Comparison of ENCODE assay signal across 26 cellular contexts in the genomic region with DNA sequence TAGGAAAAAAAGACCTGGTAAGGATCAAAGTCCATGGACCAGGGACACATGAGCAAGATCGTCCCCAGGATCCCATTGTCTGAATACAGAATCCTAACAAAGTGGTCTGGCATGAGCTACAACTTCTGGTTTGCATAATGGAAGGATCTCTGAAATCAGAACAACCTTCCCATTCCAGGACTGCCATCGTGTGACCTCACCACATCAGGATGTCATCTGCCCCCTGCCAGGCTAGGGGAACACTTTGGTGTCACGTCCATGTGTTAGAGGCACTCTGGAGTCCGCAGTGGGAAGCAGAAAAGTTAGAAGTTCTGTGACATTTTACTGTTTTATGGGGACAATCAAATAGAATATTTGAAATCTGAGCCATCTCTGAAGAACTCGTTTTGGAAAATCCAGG.
"Had no signal": no experiment of that assay in that cellular context is flagged by ENCODE, and none has a peak within 500 bp of the region (broad histone marks: within the 10 kb centered on the region; RNA-seq: fewer than 3 reads in every experiment).

No MANE protein-coding gene starts in this region.

- ATAC-seq: activated CD4-positive, alpha-beta T cell treated with anti-CD3 and anti-CD28 coated beads for 36 hours; activated CD8-positive, alpha-beta memory T cell treated with anti-CD3 and anti-CD28 coated beads, Interleukin-2, amount 10 ng/mL, durations not matched to agents 7 days and 5 days; activated CD8-positive, alpha-beta T cell treated with anti-CD3 and anti-CD28 coated beads, Interleukin-2, amount 10 ng/mL, durations not matched to agents 7 days and 5 days; activated naive CD8-positive, alpha-beta T cell treated with anti-CD3 and anti-CD28 coated beads, Interleukin-2, amount 50 U/mL, for 24 hours; esophagus mucosa; foreskin keratinocyte; heart left ventricle; naive thymus-derived CD4-positive, alpha-beta T cell; right cardiac atrium; stimulated activated effector memory CD8-positive, alpha-beta T cell treated with anti-CD3 and anti-CD28 coated beads, Interleukin-12 subunit alpha, Interleukin-12 subunit beta, amount 100 ng/mL, for 72 hours had no signal

- H3K36me3 ChIP-seq: heart left ventricle, left ventricle myocardium inferior, neural progenitor cell, upper lobe of left lung had no signal

- H3K4me3 Mint-ChIP-seq: activated CD4-positive, alpha-beta T cell treated with anti-CD3 and anti-CD28 coated beads for 36 hours; activated CD8-positive, alpha-beta memory T cell treated with anti-CD3 and anti-CD28 coated beads, Interleukin-2, amount 10 ng/mL, durations not matched to agents 7 days and 5 days; activated CD8-positive, alpha-beta T cell treated with anti-CD3 and anti-CD28 coated beads, Interleukin-2, amount 10 ng/mL, durations not matched to agents 7 days and 5 days; activated naive CD4-positive, alpha-beta T cell treated with anti-CD3 and anti-CD28 coated beads, Interleukin-2, amount 50 U/mL, for 24 hours; activated naive CD8-positive, alpha-beta T cell treated with anti-CD3 and anti-CD28 coated beads, Interleukin-2, amount 50 U/mL, for 24 hours; naive thymus-derived CD4-positive, alpha-beta T cell; neural progenitor cell; stimulated activated effector memory CD8-positive, alpha-beta T cell treated with anti-CD3 and anti-CD28 coated beads, Interleukin-12 subunit alpha, Interleukin-12 subunit beta, amount 100 ng/mL, for 72 hours; stimulated activated naive CD8-positive, alpha-beta T cell treated with anti-CD3 and anti-CD28 coated beads, Interleukin-15, Interleukin-2, amounts not matched to agents 100 ng/mL and 50 ng/mL, for 24 hours had no signal

- H2AFZ ChIP-seq: neural progenitor cell had no signal

- H3K9me3 ChIP-seq: heart left ventricle, upper lobe of left lung had no signal

- H3K9me3 Mint-ChIP-seq: activated naive CD4-positive, alpha-beta T cell treated with anti-CD3 and anti-CD28 coated beads, Interleukin-2, amount 50 U/mL, for 24 hours; activated naive CD8-positive, alpha-beta T cell treated with anti-CD3 and anti-CD28 coated beads, Interleukin-2, amount 50 U/mL, for 24 hours; activated T-helper 2 cell treated with anti-CD3 and anti-CD28 coated beads, Interferon-gamma antibody, Interleukin-2, Interleukin-4, amounts not matched to agents 10 μg/mL and 5 μg/mL and 100 μg/mL, durations not matched to agents 14 hours and 24 hours and 36 hours; stimulated activated effector memory CD8-positive, alpha-beta T cell treated with anti-CD3 and anti-CD28 coated beads, Interleukin-12 subunit alpha, Interleukin-12 subunit beta, amount 100 ng/mL, for 72 hours; stimulated activated naive CD8-positive, alpha-beta T cell treated with anti-CD3 and anti-CD28 coated beads, Interleukin-15, Interleukin-2, amounts not matched to agents 100 ng/mL and 50 ng/mL, for 24 hours had no signal

- H3K27ac Mint-ChIP-seq: activated CD4-positive, alpha-beta T cell treated with anti-CD3 and anti-CD28 coated beads for 36 hours; activated CD8-positive, alpha-beta memory T cell treated with anti-CD3 and anti-CD28 coated beads, Interleukin-2, amount 10 ng/mL, durations not matched to agents 7 days and 5 days; activated CD8-positive, alpha-beta T cell treated with anti-CD3 and anti-CD28 coated beads, Interleukin-2, amount 10 ng/mL, durations not matched to agents 7 days and 5 days; activated naive CD4-positive, alpha-beta T cell treated with anti-CD3 and anti-CD28 coated beads, Interleukin-2, amount 50 U/mL, for 24 hours; activated naive CD8-positive, alpha-beta T cell treated with anti-CD3 and anti-CD28 coated beads, Interleukin-2, amount 50 U/mL, for 24 hours; activated T-helper 2 cell treated with anti-CD3 and anti-CD28 coated beads, Interferon-gamma antibody, Interleukin-2, Interleukin-4, amounts not matched to agents 10 μg/mL and 5 μg/mL and 100 μg/mL, durations not matched to agents 14 hours and 24 hours and 36 hours; naive thymus-derived CD4-positive, alpha-beta T cell; neural progenitor cell; stimulated activated effector memory CD8-positive, alpha-beta T cell treated with anti-CD3 and anti-CD28 coated beads, Interleukin-12 subunit alpha, Interleukin-12 subunit beta, amount 100 ng/mL, for 72 hours; stimulated activated naive CD8-positive, alpha-beta T cell treated with anti-CD3 and anti-CD28 coated beads, Interleukin-15, Interleukin-2, amounts not matched to agents 100 ng/mL and 50 ng/mL, for 24 hours had no signal

- H3K27me3 ChIP-seq: foreskin keratinocyte, neural progenitor cell, upper lobe of left lung had no signal

- H3K4me3 ChIP-seq: heart left ventricle, left ventricle myocardium inferior, lung, neural progenitor cell, upper lobe of left lung had no signal

- H3K4me1 ChIP-seq: foreskin keratinocyte, left ventricle myocardium inferior, neural progenitor cell had no signal

- H3K4me1 Mint-ChIP-seq: activated CD8-positive, alpha-beta memory T cell treated with anti-CD3 and anti-CD28 coated beads, Interleukin-2, amount 10 ng/mL, durations not matched to agents 7 days and 5 days had no signal

- H3K9ac ChIP-seq: neural progenitor cell had no signal

- DNase-seq: activated CD4-positive, alpha-beta T cell treated with anti-CD3 and anti-CD28 coated beads for 36 hours; activated CD4-positive, CD25-positive, alpha-beta regulatory T cell; activated CD8-positive, alpha-beta memory T cell treated with anti-CD3 and anti-CD28 coated beads, Interleukin-2, amount 10 ng/mL, durations not matched to agents 7 days and 5 days; activated CD8-positive, alpha-beta T cell treated with anti-CD3 and anti-CD28 coated beads, Interleukin-2, amount 10 ng/mL, durations not matched to agents 7 days and 5 days; activated naive CD8-positive, alpha-beta T cell treated with anti-CD3 and anti-CD28 coated beads, Interleukin-2, amount 50 U/mL, for 24 hours; activated T-cell treated with anti-CD3 and anti-CD28 coated beads, Interleukin-2, amount 50 U/mL, for 48 hours; amygdala; caudate nucleus; heart left ventricle; left ventricle myocardium inferior; naive thymus-derived CD4-positive, alpha-beta T cell; occipital lobe; right cardiac atrium; stimulated activated CD4-positive, alpha-beta T cell treated with anti-CD3 and anti-CD28 coated beads, Interleukin-12 subunit alpha, Interleukin-12 subunit beta, amount 100 ng/mL, for 4 hours; stimulated activated CD4-positive, alpha-beta T cell treated with anti-CD3 and anti-CD28 coated beads, Interleukin-4, amount 100 ng/mL, for 1 hour; T-helper 1 cell; upper lobe of left lung had no signal

- H3K27ac ChIP-seq: foreskin keratinocyte, heart left ventricle, left ventricle myocardium inferior, neural progenitor cell, upper lobe of left lung had no signal

- H3K36me3 Mint-ChIP-seq: activated CD8-positive, alpha-beta memory T cell treated with anti-CD3 and anti-CD28 coated beads, Interleukin-2, amount 10 ng/mL, durations not matched to agents 7 days and 5 days; naive thymus-derived CD4-positive, alpha-beta T cell; stimulated activated effector memory CD8-positive, alpha-beta T cell treated with anti-CD3 and anti-CD28 coated beads, Interleukin-12 subunit alpha, Interleukin-12 subunit beta, amount 100 ng/mL, for 72 hours had no signal

- FAIRE-seq: endothelial cell of umbilical vein had no signal

- H3K4me2 ChIP-seq: neural progenitor cell had no signal
